In the genomic region with DNA sequence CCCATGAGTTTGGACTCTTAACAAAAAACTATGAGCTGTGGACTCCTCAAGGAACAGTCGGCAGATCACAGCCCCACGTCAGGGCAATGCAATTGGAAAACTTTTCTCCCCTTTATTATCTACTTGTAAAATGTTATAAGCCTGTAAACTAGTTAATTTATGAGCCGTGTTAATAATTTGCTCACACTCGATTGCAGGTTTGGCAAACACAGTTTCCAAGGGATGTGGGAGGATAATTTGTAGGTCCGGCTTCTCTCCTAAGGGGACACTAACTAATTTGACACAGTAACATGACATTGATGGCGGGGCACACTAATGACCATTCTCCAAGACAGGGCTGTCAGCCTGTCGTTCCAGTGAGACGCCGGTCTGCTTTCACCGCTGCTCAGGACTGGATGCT, we compare ENCODE assay signal across 15 cellular contexts.
DNase-seq lines count a peak whose midpoint lies in the region; ATAC-seq and TF ChIP-seq lines count a peak whose summit lies in the region.
"Had no signal": no experiment of that assay in that cellular context is flagged by ENCODE, and none has a peak within 500 bp of the region (broad histone marks: within the 10 kb centered on the region; RNA-seq: fewer than 3 reads in every experiment).

No MANE protein-coding gene starts in this region.

- H3K9me3 Mint-ChIP-seq in CD4-positive, alpha-beta T cell: no peaks in the 10 kb centered on the region
- no peaks in the 10 kb centered on the region for H3K9me3 Mint-ChIP-seq in IgD-negative memory B cell
- H3K9me3 Mint-ChIP-seq in activated naive CD8-positive, alpha-beta T cell treated with anti-CD3 and anti-CD28 coated beads, Interleukin-2, amount 50 U/mL, for 24 hours: no peaks in the 10 kb centered on the region
- no peaks in the 10 kb centered on the region for H3K9me3 Mint-ChIP-seq in nephron progenitor cell

- H3K4me1 Mint-ChIP-seq in CD4-positive, alpha-beta T cell (ENCODE audit: low read depth): peaks cover 86% of the 10 kb centered on the region
- H3K4me1 Mint-ChIP-seq in IgD-negative memory B cell (peaks cover 24 to 46% (median 42%) of the 10 kb centered on the region in 3 donors), nephron progenitor cell (peaks cover 59% of the 10 kb centered on the region)
- peaks cover 92% of the 10 kb centered on the region for H3K4me1 Mint-ChIP-seq in activated naive CD8-positive, alpha-beta T cell treated with anti-CD3 and anti-CD28 coated beads, Interleukin-2, amount 50 U/mL, for 24 hours

- no peaks in the 10 kb centered on the region for H3K27me3 Mint-ChIP-seq in CD4-positive, alpha-beta T cell
- H3K27me3 Mint-ChIP-seq in IgD-negative memory B cell (no peaks in the 10 kb centered on the region), nephron progenitor cell (ENCODE audit: low read depth, poor library complexity) (no peaks in the 10 kb centered on the region)
- no peaks in the 10 kb centered on the region for H3K27me3 Mint-ChIP-seq in activated naive CD8-positive, alpha-beta T cell treated with anti-CD3 and anti-CD28 coated beads, Interleukin-2, amount 50 U/mL, for 24 hours

- POLR2A ChIA-PET in CD4-positive, alpha-beta T cell (lab: Charles Lee): interaction anchor here (0.9 to 2.3 kb wide), 3 partner anchors 11 to 92 kb away, joined by 3 to 5 read pairs (median 4); no protein-coding TSS in a partner anchor

- in situ Hi-C loops in KBM-7 (cut with MboI; ENCODE audit: low pct_unique_long_range_greater_than_20kb, low sequenced_read_pairs): no loop called here

- CTCF ChIA-PET in CD4-positive, alpha-beta T cell (lab: Charles Lee): interaction anchor here (1.1 to 1.8 kb wide), 2 partner anchors 18 to 35 kb away, joined by 3 to 4 read pairs; no protein-coding TSS in a partner anchor

- H3K27me3 ChIP-seq in CD4-positive, alpha-beta T cell (ENCODE audit: control insufficient read depth, insufficient read depth, low read length): no peaks in the 10 kb centered on the region
- H3K27me3 ChIP-seq: suprapubic skin had no signal

- no peak for ATAC-seq in CD4-positive, alpha-beta T cell (ENCODE audit: poor library complexity)
- ATAC-seq in activated naive CD8-positive, alpha-beta T cell treated with anti-CD3 and anti-CD28 coated beads, Interleukin-2, amount 50 U/mL, for 24 hours: no peak
- ATAC-seq in HG03457 (IDR thresholded peaks at IDR 0.05; ENCODE audit: unreplicated experiment) (no peak), HG03095 (IDR thresholded peaks at IDR 0.05; ENCODE audit: unreplicated experiment) (no peak)
- ATAC-seq: K562 had no signal

- H3K9me3 ChIP-seq in CD4-positive, alpha-beta T cell (ENCODE audit: control insufficient read depth, low read length): no peaks in the 10 kb centered on the region
- H3K9me3 ChIP-seq: suprapubic skin had no signal

- H3K27ac Mint-ChIP-seq in CD4-positive, alpha-beta T cell: peak overlapping the region; percentile 76
- H3K27ac Mint-ChIP-seq in IgD-negative memory B cell: peak overlapping the region; percentile 4 to 89 (median 52)
- peak overlapping the region; percentile 88 for H3K27ac Mint-ChIP-seq in activated naive CD8-positive, alpha-beta T cell treated with anti-CD3 and anti-CD28 coated beads, Interleukin-2, amount 50 U/mL, for 24 hours
- peak overlapping the region; percentile 79 for H3K27ac Mint-ChIP-seq in nephron progenitor cell

- no peak for DNase-seq in CD4-positive, alpha-beta T cell
- no peak for DNase-seq in activated naive CD8-positive, alpha-beta T cell treated with anti-CD3 and anti-CD28 coated beads, Interleukin-2, amount 50 U/mL, for 24 hours
- DNase-seq in nephron progenitor cell: peak; percentile 18
- DNase-seq in KBM-7: no peak
- DNase-seq: activated CD8-positive, alpha-beta memory T cell treated with anti-CD3 and anti-CD28 coated beads for 24 hours; activated gamma-delta T cell treated with Interleukin-2 at 50 U/mL for 16 hours; AML-193; DMS53; foreskin fibroblast; NCI-H2227 treated with DMSO at 0.1 percent for 48 hours had no signal

- H3K27ac ChIP-seq in CD4-positive, alpha-beta T cell (ENCODE audit: low read depth, low read length): no peak overlapping the region
- H3K27ac ChIP-seq: suprapubic skin had no signal

- no peak for TF ChIP-seq CTCF in CD4-positive, alpha-beta T cell (IDR thresholded peaks at IDR 0.05)
- TF ChIP-seq CTCF in nephron progenitor cell (IDR thresholded peaks at IDR 0.05): no peak

- intact Hi-C loops in CD4-positive, alpha-beta T cell (cut with DNase I, micrococcal nuclease): loop anchor here (5.0 to 10.0 kb wide), 2 partner anchors 36 to 47 kb away; no protein-coding TSS in a partner anchor

- peaks cover 44% of the 10 kb centered on the region for H3K36me3 Mint-ChIP-seq in CD4-positive, alpha-beta T cell (ENCODE audit: low read depth)
- H3K36me3 Mint-ChIP-seq in IgD-negative memory B cell: no peaks in the 10 kb centered on the region
- H3K36me3 Mint-ChIP-seq in activated naive CD8-positive, alpha-beta T cell treated with anti-CD3 and anti-CD28 coated beads, Interleukin-2, amount 50 U/mL, for 24 hours (ENCODE audit: low read depth): no peaks in the 10 kb centered on the region
- H3K36me3 Mint-ChIP-seq in nephron progenitor cell (ENCODE audit: low read depth): peaks cover 23% of the 10 kb centered on the region

- no peak overlapping the region for H3K4me3 Mint-ChIP-seq in CD4-positive, alpha-beta T cell
- H3K4me3 Mint-ChIP-seq in IgD-negative memory B cell: peak overlapping the region in 1 of 4 donors; percentile 91
- peak overlapping the region; percentile 65 for H3K4me3 Mint-ChIP-seq in activated naive CD8-positive, alpha-beta T cell treated with anti-CD3 and anti-CD28 coated beads, Interleukin-2, amount 50 U/mL, for 24 hours
- peak overlapping the region; percentile 59 for H3K4me3 Mint-ChIP-seq in nephron progenitor cell
